ENCODE assay signal across 9 cellular contexts in the genomic region with DNA sequence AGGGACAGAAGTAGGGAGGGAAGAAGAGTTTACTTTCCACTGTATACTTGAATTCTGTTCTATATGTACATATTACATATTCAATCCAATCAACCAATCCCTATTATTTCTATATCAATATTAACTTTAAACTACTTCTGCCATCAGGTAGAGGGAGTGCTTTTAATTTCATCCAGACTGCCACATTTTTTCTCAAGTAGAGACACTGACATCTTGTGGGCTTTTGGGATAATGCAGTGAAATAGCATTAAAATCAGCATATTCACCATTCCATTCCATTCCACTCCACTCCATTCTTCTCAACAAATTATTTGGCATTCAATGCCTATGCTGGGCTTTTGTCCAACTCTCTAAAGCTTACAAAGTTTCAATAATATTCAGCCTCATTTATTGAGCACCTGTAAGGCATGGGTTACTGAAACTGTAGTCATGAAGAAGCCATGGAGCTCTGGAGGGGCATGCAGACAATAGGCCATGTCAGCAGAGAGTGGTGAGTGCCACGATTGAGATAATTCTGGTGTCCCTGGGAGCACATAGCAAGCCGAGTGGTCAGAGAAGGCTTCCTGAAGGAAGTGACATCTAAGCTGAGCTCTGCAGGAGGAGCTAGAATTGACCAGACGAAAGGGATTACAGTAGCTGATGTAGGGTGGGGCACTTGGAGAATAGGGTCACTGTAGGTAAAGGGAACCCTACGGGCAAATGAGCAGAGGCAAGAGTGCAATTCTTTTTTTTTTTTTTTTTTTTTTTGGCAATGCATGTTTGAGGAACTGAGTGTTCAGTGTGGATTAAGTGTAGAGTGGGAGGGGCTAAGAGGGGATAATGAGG. TPM values are rescaled to one million over a fixed set of nuclear protein-coding genes. Genes with fewer than 3 reads are reported as not detected.
DNase-seq lines count a peak whose midpoint lies in the region; TF ChIP-seq lines count a peak whose summit lies in the region.
"Had no signal": no experiment of that assay in that cellular context is flagged by ENCODE, and none has a peak within 500 bp of the region (broad histone marks: within the 10 kb centered on the region; RNA-seq: fewer than 3 reads in every experiment).

No MANE protein-coding gene starts in this region.

- WGBS in esophagus muscularis mucosa: 34% methylated on average over 4 of the region's 4 CpGs

- H3K4me3 Mint-ChIP-seq in activated CD4-positive, alpha-beta T cell treated with anti-CD3 and anti-CD28 coated beads, Interleukin-2, amount 10 ng/mL, durations not matched to agents 7 days and 5 days: no peak overlapping the region
- H3K4me3 Mint-ChIP-seq in activated T-helper 1 cell treated with anti-CD3 and anti-CD28 coated beads, Interleukin-12 subunit alpha, Interleukin-12 subunit beta, Interleukin-2, Interleukin-4 antibody, amounts not matched to agents 30 ng/mL and 10 ng/mL and 1 ng/mL, durations not matched to agents 14 hours and 24 hours and 36 hours: no peak overlapping the region
- H3K4me3 Mint-ChIP-seq: activated naive CD8-positive, alpha-beta T cell had no signal

- H3K27ac ChIP-seq in SK-N-MC (no peak overlapping the region), esophagus muscularis mucosa (replicated peaks in 1 of 4) (no peak overlapping the region), neutrophil (no peak overlapping the region)

- H3K4me1 Mint-ChIP-seq in activated CD4-positive, alpha-beta T cell treated with anti-CD3 and anti-CD28 coated beads, Interleukin-2, amount 10 ng/mL, durations not matched to agents 7 days and 5 days: no peaks in the 10 kb centered on the region
- H3K4me1 Mint-ChIP-seq in activated T-helper 1 cell treated with anti-CD3 and anti-CD28 coated beads, Interleukin-12 subunit alpha, Interleukin-12 subunit beta, Interleukin-2, Interleukin-4 antibody, amounts not matched to agents 30 ng/mL and 10 ng/mL and 1 ng/mL, durations not matched to agents 14 hours and 24 hours and 36 hours (ENCODE audit: low read depth): no peaks in the 10 kb centered on the region

- H3K4me3 ChIP-seq in NB4 (ENCODE audit: low read depth, low read length) (no peak overlapping the region), SK-N-MC (no peak overlapping the region), esophagus muscularis mucosa (no peak overlapping the region), neutrophil (ENCODE audit: low read depth in 1 of 2, low read length in 1 of 2) (no peak overlapping the region)

- H3K27ac Mint-ChIP-seq in activated CD4-positive, alpha-beta T cell treated with anti-CD3 and anti-CD28 coated beads, Interleukin-2, amount 10 ng/mL, durations not matched to agents 7 days and 5 days: no peak overlapping the region
- H3K27ac Mint-ChIP-seq in activated T-helper 1 cell treated with anti-CD3 and anti-CD28 coated beads, Interleukin-12 subunit alpha, Interleukin-12 subunit beta, Interleukin-2, Interleukin-4 antibody, amounts not matched to agents 30 ng/mL and 10 ng/mL and 1 ng/mL, durations not matched to agents 14 hours and 24 hours and 36 hours: no peak overlapping the region
- H3K27ac Mint-ChIP-seq: activated naive CD8-positive, alpha-beta T cell had no signal

- POLR2A ChIA-PET in activated CD4-positive, alpha-beta T cell treated with anti-CD3 and anti-CD28 coated beads, Interleukin-2, amount 10 ng/mL, durations not matched to agents 7 days and 5 days (lab: Charles Lee): no interaction called here

- H3K27me3 ChIP-seq in esophagus muscularis mucosa (no peaks in the 10 kb centered on the region), neutrophil (peaks cover 8% of the 10 kb centered on the region)

- H3K9me3 ChIP-seq in SK-N-MC (ENCODE audit: low read depth, low read length): no peaks in the 10 kb centered on the region
- no peaks in the 10 kb centered on the region for H3K9me3 ChIP-seq in esophagus muscularis mucosa
- no peaks in the 10 kb centered on the region for H3K9me3 ChIP-seq in neutrophil

- H3K4me1 ChIP-seq in esophagus muscularis mucosa (no peaks in the 10 kb centered on the region), neutrophil (ENCODE audit: control insufficient read depth in 1 of 2, insufficient read depth in 1 of 2, low read depth in 1 of 2, low read length in 1 of 2) (peaks cover 8 to 19% of the 10 kb centered on the region in 2 experiments)

- no peaks in the 10 kb centered on the region for H3K9me3 Mint-ChIP-seq in activated CD4-positive, alpha-beta T cell treated with anti-CD3 and anti-CD28 coated beads, Interleukin-2, amount 10 ng/mL, durations not matched to agents 7 days and 5 days
- no peaks in the 10 kb centered on the region for H3K9me3 Mint-ChIP-seq in activated T-helper 1 cell treated with anti-CD3 and anti-CD28 coated beads, Interleukin-12 subunit alpha, Interleukin-12 subunit beta, Interleukin-2, Interleukin-4 antibody, amounts not matched to agents 30 ng/mL and 10 ng/mL and 1 ng/mL, durations not matched to agents 14 hours and 24 hours and 36 hours

- peaks cover 26% of the 10 kb centered on the region for H3K27me3 Mint-ChIP-seq in activated CD4-positive, alpha-beta T cell treated with anti-CD3 and anti-CD28 coated beads, Interleukin-2, amount 10 ng/mL, durations not matched to agents 7 days and 5 days
- peaks cover 27% of the 10 kb centered on the region for H3K27me3 Mint-ChIP-seq in activated T-helper 1 cell treated with anti-CD3 and anti-CD28 coated beads, Interleukin-12 subunit alpha, Interleukin-12 subunit beta, Interleukin-2, Interleukin-4 antibody, amounts not matched to agents 30 ng/mL and 10 ng/mL and 1 ng/mL, durations not matched to agents 14 hours and 24 hours and 36 hours (ENCODE audit: insufficient read depth)

- H3K36me3 Mint-ChIP-seq in activated CD4-positive, alpha-beta T cell treated with anti-CD3 and anti-CD28 coated beads, Interleukin-2, amount 10 ng/mL, durations not matched to agents 7 days and 5 days (ENCODE audit: low read depth): no peaks in the 10 kb centered on the region
- H3K36me3 Mint-ChIP-seq in activated T-helper 1 cell treated with anti-CD3 and anti-CD28 coated beads, Interleukin-12 subunit alpha, Interleukin-12 subunit beta, Interleukin-2, Interleukin-4 antibody, amounts not matched to agents 30 ng/mL and 10 ng/mL and 1 ng/mL, durations not matched to agents 14 hours and 24 hours and 36 hours (ENCODE audit: low read depth): no peaks in the 10 kb centered on the region
- H3K36me3 Mint-ChIP-seq: activated naive CD8-positive, alpha-beta T cell had no signal

- TF ChIP-seq POLR2A in NB4 (IDR thresholded peaks at IDR 0.05; ENCODE audit: extremely low read depth, insufficient read length) (no peak), esophagus muscularis mucosa (IDR thresholded peaks at IDR 0.05; ENCODE audit: low read depth) (no peak)

- no peak for TF ChIP-seq EP300 in esophagus muscularis mucosa (IDR thresholded peaks at IDR 0.05)

- H3K36me3 ChIP-seq in SK-N-MC (ENCODE audit: insufficient read depth, low read length): no peaks in the 10 kb centered on the region
- no peaks in the 10 kb centered on the region for H3K36me3 ChIP-seq in esophagus muscularis mucosa
- H3K36me3 ChIP-seq in neutrophil: no peaks in the 10 kb centered on the region

- TF ChIP-seq CTCF in NB4 (IDR thresholded peaks at IDR 0.05; ENCODE audit: low read depth, low read length) (peak; percentile 77), esophagus muscularis mucosa (IDR thresholded peaks at IDR 0.05) (peak; percentile 50 to 74 (median 69)), neutrophil (IDR thresholded peaks at IDR 0.05) (peak; percentile 74)

- no peak overlapping the region for H3K9ac ChIP-seq in SK-N-MC (ENCODE audit: insufficient read length)

- CTCF ChIA-PET in activated CD4-positive, alpha-beta T cell treated with anti-CD3 and anti-CD28 coated beads, Interleukin-2, amount 10 ng/mL, durations not matched to agents 7 days and 5 days (lab: Charles Lee): interaction anchor here (0.7 to 2.5 kb wide), 4 partner anchors 13 to 146 kb away, joined by 3 to 16 read pairs (median 4); partner anchors contain the start of gene CLPB

- DNase-seq in activated CD4-positive, alpha-beta T cell treated with anti-CD3 and anti-CD28 coated beads, Interleukin-2, amount 10 ng/mL, durations not matched to agents 7 days and 5 days: peak; percentile 31
- no peak for DNase-seq in activated CD4-positive, alpha-beta T cell treated with anti-CD3 and anti-CD28 coated beads for 1 hour
- DNase-seq in NB4 (ENCODE audit: low read depth): peak; percentile 69
- peak; percentile 47 for DNase-seq in SK-N-MC (ENCODE audit: low read depth, low spot score)
- DNase-seq in esophagus muscularis mucosa (ENCODE audit: extremely low spot score): no peak
- DNase-seq in activated T-cell treated with anti-CD3 and anti-CD28 coated beads for 4 hours: no peak
- no peak for DNase-seq in activated T-helper 1 cell treated with anti-CD3 and anti-CD28 coated beads, Interleukin-12 subunit alpha, Interleukin-12 subunit beta, Interleukin-2, Interleukin-4 antibody, amounts not matched to agents 30 ng/mL and 10 ng/mL and 1 ng/mL, durations not matched to agents 14 hours and 24 hours and 36 hours (ENCODE audit: low spot score)

- intact Hi-C loops in esophagus muscularis mucosa (cut with DNase I): no loop called here
- intact Hi-C loops in activated T-helper 1 cell treated with anti-CD3 and anti-CD28 coated beads, Interleukin-12 subunit alpha, Interleukin-12 subunit beta, Interleukin-2, Interleukin-4 antibody, amounts not matched to agents 30 ng/mL and 10 ng/mL and 1 ng/mL, durations not matched to agents 14 hours and 24 hours and 36 hours (cut with micrococcal nuclease): no loop called here

RNA-seq across cellular contexts. Expression of gene CLPB, which starts 12.8 kb away (rescaled TPM):
- total RNA-seq in activated CD4-positive, alpha-beta T cell treated with anti-CD3 and anti-CD28 coated beads, Interleukin-2, amount 10 ng/mL, durations not matched to agents 7 days and 5 days: 10 to 100 TPM; 19.9 to 21.0 TPM
- total RNA-seq in esophagus muscularis mucosa: 10 to 100 TPM; 15.4 to 23.2 (median 22.6) TPM
- 41.3 and 41.4 TPM in 2 replicates for total RNA-seq in activated T-helper 1 cell treated with anti-CD3 and anti-CD28 coated beads, Interleukin-12 subunit alpha, Interleukin-12 subunit beta, Interleukin-2, Interleukin-4 antibody, amounts not matched to agents 30 ng/mL and 10 ng/mL and 1 ng/mL, durations not matched to agents 14 hours and 24 hours and 36 hours

Comparison
In these comparisons a context has a peak if more than half of its experiments do, and no peak if none do; other contexts are left out.
1. DNase-seq: peak in activated CD4-positive, alpha-beta T cell treated with anti-CD3 and anti-CD28 coated beads, Interleukin-2, amount 10 ng/mL, durations not matched to agents 7 days and 5 days (single experiment), NB4 (single experiment) and SK-N-MC (single experiment); none in activated CD4-positive, alpha-beta T cell treated with anti-CD3 and anti-CD28 coated beads for 1 hour (single experiment), esophagus muscularis mucosa (single experiment), activated T-cell treated with anti-CD3 and anti-CD28 coated beads for 4 hours (single experiment) and activated T-helper 1 cell treated with anti-CD3 and anti-CD28 coated beads, Interleukin-12 subunit alpha, Interleukin-12 subunit beta, Interleukin-2, Interleukin-4 antibody, amounts not matched to agents 30 ng/mL and 10 ng/mL and 1 ng/mL, durations not matched to agents 14 hours and 24 hours and 36 hours (single experiment).
2. Peak in every context shown above with its lines, with median percentiles within 50 percentile points of each other: CTCF ChIP-seq.